Comparison of ENCODE assay signal across 13 cellular contexts in genomic region chr14:89388853-89389252, GRCh38. TPM values are rescaled to one million over a fixed set of nuclear protein-coding genes. Genes with fewer than 3 reads are reported as not detected.
DNase-seq lines count a peak whose midpoint lies in the region; ATAC-seq and TF ChIP-seq lines count a peak whose summit lies in the region.
"Had no signal": no experiment of that assay in that cellular context is flagged by ENCODE, and none has a peak within 500 bp of the region (broad histone marks: within the 10 kb centered on the region; RNA-seq: fewer than 3 reads in every experiment).

No MANE protein-coding gene starts in this region.

- H3K36me3 ChIP-seq in SK-N-MC (ENCODE audit: insufficient read depth, low read length): no peaks in the 10 kb centered on the region
- H3K36me3 ChIP-seq in psoas muscle (ENCODE audit: insufficient read depth in 1 of 2, low read depth in 1 of 2): no peaks in the 10 kb centered on the region
- no peaks in the 10 kb centered on the region for H3K36me3 ChIP-seq in prostate gland
- H3K36me3 ChIP-seq: ascending aorta had no signal

- no peaks in the 10 kb centered on the region for H3K9me3 ChIP-seq in SK-N-MC (ENCODE audit: low read depth, low read length)
- H3K9me3 ChIP-seq in psoas muscle: no peaks in the 10 kb centered on the region
- no peaks in the 10 kb centered on the region for H3K9me3 ChIP-seq in prostate gland
- H3K9me3 ChIP-seq: ascending aorta had no signal

- in situ Hi-C loops in G401 (cut with HindIII; ENCODE audit: low sequenced_read_pairs): no loop called here

- ATAC-seq in psoas muscle (no peak), GM21576 (IDR thresholded peaks at IDR 0.05; ENCODE audit: unreplicated experiment) (no peak), GM18858 (IDR thresholded peaks at IDR 0.05; ENCODE audit: unreplicated experiment) (no peak)

- peak overlapping the region; percentile 51 for H3K9ac ChIP-seq in SK-N-MC (ENCODE audit: insufficient read length)

- intact Hi-C loops in psoas muscle (cut with DNase I) (no loop called here), prostate gland (cut with DNase I) (no loop called here)

- TF ChIP-seq CTCF in psoas muscle (IDR thresholded peaks at IDR 0.05): peak; percentile 9
- no peak for TF ChIP-seq CTCF in prostate gland (IDR thresholded peaks at IDR 0.05)

- DNase-seq in G401 (ENCODE audit: low spot score): peak; percentile 67
- peak; percentile 66 for DNase-seq in SK-N-MC (ENCODE audit: low read depth, low spot score)
- DNase-seq in fibroblast of peridontal ligament (ENCODE audit: extremely low read depth): peak; percentile 48
- DNase-seq in psoas muscle: no peak
- DNase-seq in prostate gland (ENCODE audit: low spot score): no peak
- DNase-seq in NCI-H2029 (lab: John Stamatoyannopoulos, UW): no peak
- DNase-seq: DMS 273 treated with DMSO at 0.1 percent for 48 hours; HCEC 1CT; NCI-H345; stimulated activated CD4-positive, alpha-beta T cell treated with anti-CD3 and anti-CD28 coated beads, Interleukin-15, amount 100 ng/mL, for 24 hours had no signal

- no peak for TF ChIP-seq POLR2A in prostate gland (IDR thresholded peaks at IDR 0.05)

- H3K27me3 ChIP-seq in psoas muscle (ENCODE audit: insufficient read depth in 3 of 3, low read length in 2 of 3) (no peaks in the 10 kb centered on the region), prostate gland (replicated peaks; ENCODE audit: insufficient read depth) (no peaks in the 10 kb centered on the region)
- H3K27me3 ChIP-seq: ascending aorta had no signal

- peaks cover 76% of the 10 kb centered on the region for H3K4me1 ChIP-seq in psoas muscle
- peaks cover 6% of the 10 kb centered on the region for H3K4me1 ChIP-seq in prostate gland (replicated peaks)

- WGBS in psoas muscle, 3 donors: 61 to 68% (median 65%) methylated on average over 5 of the region's 5 CpGs
- 68% methylated on average over 5 of the region's 5 CpGs for WGBS in prostate gland

- H3K27ac ChIP-seq in SK-N-MC: peak overlapping the region; percentile 84
- H3K27ac ChIP-seq in psoas muscle: peak overlapping the region; percentile 58
- no peak overlapping the region for H3K27ac ChIP-seq in prostate gland

- H3K4me3 ChIP-seq in SK-N-MC (peak overlapping the region; percentile 69), psoas muscle (no peak overlapping the region), prostate gland (no peak overlapping the region)
- H3K4me3 ChIP-seq: ascending aorta had no signal

RNA-seq across cellular contexts. Expression of gene FOXN3, which starts 28.2 kb away (rescaled TPM):
- total RNA-seq in G401 (2014; rRNA removed; shearing (Covaris generic)): 7.6 and 10.0 TPM in 2 replicates
- total RNA-seq in psoas muscle (100 to 1,000 TPM in 2 of 4 donors, 10 to 100 TPM in 2; 73.6 to 123 (median 101) TPM), prostate gland (100 to 1,000 TPM in 1 of 2 donors, 10 to 100 TPM in 1; 53.9 to 141 TPM)
- polyA plus RNA-seq in psoas muscle: 10 to 100 TPM; 10.1 to 47.3 (median 25.6) TPM

Comparison
In these comparisons a context has a peak if more than half of its experiments do, and no peak if none do; other contexts are left out.
1. DNase-seq: peak in G401 (single experiment), SK-N-MC (single experiment) and fibroblast of peridontal ligament (single experiment); none in psoas muscle (0 of 2), prostate gland (single experiment) and NCI-H2029 (single experiment).
2. H3K27ac ChIP-seq: peak in SK-N-MC (single experiment) and psoas muscle (single experiment); none in prostate gland (0 of 2).